19 cellular contexts compared by ENCODE assay signal in the genomic region with DNA sequence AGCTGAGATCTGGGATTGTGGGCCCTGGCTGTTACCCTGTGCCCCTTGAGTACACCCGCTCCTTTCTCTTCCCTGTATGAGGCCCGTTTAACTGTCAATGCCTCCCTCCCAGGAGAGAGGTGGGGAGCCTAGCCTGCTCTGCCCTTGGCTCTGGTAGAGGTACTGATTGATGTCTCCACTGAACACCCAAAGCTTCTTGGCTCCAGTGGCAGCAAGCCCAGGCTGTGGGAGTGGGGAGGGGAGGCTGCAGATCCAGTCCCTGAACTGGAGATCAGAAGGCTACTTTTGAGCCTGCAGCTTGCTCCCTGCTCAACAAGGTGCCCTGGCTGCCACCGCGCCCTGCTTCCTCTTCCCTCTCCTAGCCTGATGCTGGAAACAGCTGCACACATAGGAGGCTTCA. TPM values are rescaled to one million over a fixed set of nuclear protein-coding genes. Genes with fewer than 3 reads are reported as not detected.
DNase-seq lines count a peak whose midpoint lies in the region; ATAC-seq and TF ChIP-seq lines count a peak whose summit lies in the region.
"Had no signal": no experiment of that assay in that cellular context is flagged by ENCODE, and none has a peak within 500 bp of the region (broad histone marks: within the 10 kb centered on the region; RNA-seq: fewer than 3 reads in every experiment).

No MANE protein-coding gene starts in this region.

- H3K27me3 ChIP-seq in heart left ventricle (no peaks in the 10 kb centered on the region), heart right ventricle (peaks cover 0 to 7% (median 0%) of the 10 kb centered on the region in 7 donors)
- H3K27me3 ChIP-seq: MG63 had no signal

- H3K4me1 Mint-ChIP-seq in neural crest cell = peaks cover 6% of the 10 kb centered on the region

- H3K4me1 ChIP-seq in heart left ventricle (peaks cover 3 to 59% (median 38%) of the 10 kb centered on the region in 12 donors), heart right ventricle (peaks cover 7 to 64% (median 33%) of the 10 kb centered on the region in 9 donors)

- peak in 1 of 5 donors; percentile 57 for DNase-seq in heart left ventricle
- no peak for DNase-seq in cardiac septum (ENCODE audit: low spot score)
- DNase-seq in heart right ventricle = peak in 1 of 2 donors; percentile 56
- DNase-seq in neural crest cell (ENCODE audit: low read depth, low spot score) = no peak
- DNase-seq in NCI-H2107 (lab: John Stamatoyannopoulos, UW) = no peak
- DNase-seq in posterior vena cava (ENCODE audit: low spot score) = no peak
- DNase-seq: CD4-positive, CD25-positive, alpha-beta regulatory T cell; DMS153; DND-41; KBM-7; MG63; NCI-H2029; NCI-H446 treated with DMSO at 0.1 percent for 48 hours; NCI-H526 treated with DMSO at 0.1 percent for 48 hours; RPMI8226; SIG-M5 had no signal

- no peaks in the 10 kb centered on the region for H3K27me3 Mint-ChIP-seq in neural crest cell (ENCODE audit: low read depth)

- no peak overlapping the region for H3K4me3 Mint-ChIP-seq in neural crest cell
- H3K4me3 Mint-ChIP-seq: CD4-positive, CD25-positive, alpha-beta regulatory T cell had no signal

- H3K9me3 Mint-ChIP-seq in neural crest cell = no peaks in the 10 kb centered on the region
- H3K9me3 Mint-ChIP-seq: CD4-positive, CD25-positive, alpha-beta regulatory T cell had no signal

- H3K36me3 ChIP-seq in heart left ventricle (peaks cover 3 to 80% (median 69%) of the 10 kb centered on the region in 9 donors), heart right ventricle (peaks cover 0 to 81% (median 40%) of the 10 kb centered on the region in 9 donors)
- H3K36me3 ChIP-seq: MG63 had no signal

- TF ChIP-seq POLR2A in heart left ventricle (IDR thresholded peaks at IDR 0.05) = no peak

- no peak overlapping the region for H3K4me3 ChIP-seq in heart left ventricle
- no peak overlapping the region for H3K4me3 ChIP-seq in heart right ventricle
- H3K4me3 ChIP-seq: MG63, SK-N-MC had no signal

- intact Hi-C loops in heart left ventricle (cut with DNase I) (loop anchor here in 6 of 10 donors (2.0 to 10.0 kb wide), 5 partner anchors 114 to 248 kb away; a partner anchor contains a TSS), cardiac septum (cut with DNase I) (no loop called here), heart right ventricle (cut with DNase I) (loop anchor here in 5 of 10 donors (5.0 to 10.0 kb wide), 5 partner anchors 108 to 318 kb away; a partner anchor contains a TSS), posterior vena cava (cut with DNase I) (loop anchor here in 1 of 2 donors (10.0 kb wide), 1 partner anchor 118 kb away; no protein-coding TSS in a partner anchor)

- TF ChIP-seq CTCF in heart left ventricle (IDR thresholded peaks at IDR 0.05) (no peak), heart right ventricle (IDR thresholded peaks at IDR 0.05) (no peak), neural crest cell (conservative IDR thresholded peaks at IDR 0.05) (no peak)

- H3K9me3 ChIP-seq in heart left ventricle (no peaks in the 10 kb centered on the region), heart right ventricle (no peaks in the 10 kb centered on the region)
- H3K9me3 ChIP-seq: MG63 had no signal

- ATAC-seq in heart left ventricle (peak; percentile 28 to 58 (median 40)), heart right ventricle (peak in 6 of 8 donors; percentile 10 to 57 (median 34)), HG03039 (IDR thresholded peaks at IDR 0.05; ENCODE audit: unreplicated experiment) (no peak)
- ATAC-seq: HCT116 had no signal

- peaks cover 7% of the 10 kb centered on the region for H3K36me3 Mint-ChIP-seq in neural crest cell (ENCODE audit: low read depth)

- H3K27ac ChIP-seq in heart left ventricle = peak overlapping the region in 3 of 12 donors; percentile 8 to 35 (median 30)
- H3K27ac ChIP-seq in heart right ventricle = peak overlapping the region in 5 of 10 donors; percentile 6 to 53 (median 40)
- H3K27ac ChIP-seq: SK-N-MC had no signal

- 59 to 73% (median 65%) methylated on average over 3 to 4 of the region's 4 CpGs for WGBS in heart left ventricle, 4 donors
- 53 to 76% methylated on average over 4 of the region's 4 CpGs for WGBS in heart right ventricle, 2 donors

- peak overlapping the region; percentile 57 for H3K27ac Mint-ChIP-seq in neural crest cell (ENCODE audit: unreplicated experiment)

RNA-seq across cellular contexts. Expression of a gene that starts 7.5 kb away (rescaled TPM):
- total RNA-seq in heart left ventricle (1 to 10 TPM in 8 of 9 donors, under 1 TPM in 1; 0.50 to 5.1 (median 1.9) TPM), cardiac septum (1.5 TPM), heart right ventricle (1 to 10 TPM in 8 of 10 donors, under 1 TPM in 2; 0.53 to 3.8 (median 2.1) TPM), neural crest cell (2.1 and 2.7 TPM in 2 replicates), posterior vena cava (under 1 TPM; 0.69 to 0.90 TPM)
- polyA plus RNA-seq in heart left ventricle (1 to 10 TPM in 1 of 2 donors, under 1 TPM in 1; 0.53 to 1.9 TPM), heart right ventricle (1 to 10 TPM in 1 of 2 donors, under 1 TPM in 1; 0.44 to 1.9 TPM)
- polyA plus RNA-seq: CD4-positive, CD25-positive, alpha-beta regulatory T cell had no signal

RNA-seq across cellular contexts. Expression of a gene that starts 14.1 kb away (rescaled TPM):
- total RNA-seq in heart left ventricle = 10 to 100 TPM; 63.4 to 90.3 (median 75.3) TPM
- polyA plus RNA-seq in heart left ventricle = 100 to 1,000 TPM in 1 of 2 donors, 10 to 100 TPM in 1; 64.5 to 132 TPM
- 65.7 TPM for total RNA-seq in cardiac septum
- 10 to 100 TPM; 52.6 to 86.3 (median 69.0) TPM for total RNA-seq in heart right ventricle
- 100 to 1,000 TPM in 1 of 2 donors, 10 to 100 TPM in 1; 50.3 to 115 TPM for polyA plus RNA-seq in heart right ventricle
- total RNA-seq in neural crest cell = 85.7 and 93.0 TPM in 2 replicates
- 10 to 100 TPM; 54.6 to 61.3 TPM for total RNA-seq in posterior vena cava

RNA-seq across cellular contexts. Expression of a gene that starts 14.2 kb away (rescaled TPM):
- total RNA-seq in heart left ventricle (10 to 100 TPM in 8 of 9 donors, 1 to 10 TPM in 1; 9.5 to 20.6 (median 13.5) TPM), cardiac septum (14.8 TPM), heart right ventricle (10 to 100 TPM; 10.3 to 21.9 (median 15.3) TPM), neural crest cell (45.8 and 60.8 TPM in 2 replicates), posterior vena cava (10 to 100 TPM; 23.9 to 31.7 TPM)
- polyA plus RNA-seq in heart left ventricle (10 to 100 TPM; 11.6 to 52.9 TPM), heart right ventricle (10 to 100 TPM; 13.9 to 35.5 TPM)

RNA-seq across cellular contexts. Expression of a gene that starts 25.3 kb away (rescaled TPM):
- total RNA-seq in heart left ventricle (10 to 100 TPM; 16.9 to 34.5 (median 19.1) TPM), cardiac septum (25.1 TPM), heart right ventricle (10 to 100 TPM; 14.7 to 29.3 (median 19.6) TPM), neural crest cell (47.3 and 52.1 TPM in 2 replicates), posterior vena cava (10 to 100 TPM; 23.4 to 25.4 TPM)
- polyA plus RNA-seq in heart left ventricle (10 to 100 TPM; 16.5 TPM), heart right ventricle (10 to 100 TPM; 13.0 to 29.7 TPM)

RNA-seq across cellular contexts. Expression of a gene that starts 47.3 kb away (rescaled TPM):
- total RNA-seq in heart left ventricle (1 to 10 TPM in 8 of 9 donors, under 1 TPM in 1; 0.61 to 4.1 (median 2.6) TPM), cardiac septum (2.9 TPM), heart right ventricle (1 to 10 TPM in 6 of 10 donors, under 1 TPM in 3, not detected in 1; 0.28 to 5.1 (median 1.2) TPM), neural crest cell (1.5 and 1.6 TPM in 2 replicates), posterior vena cava (under 1 TPM; 0.14 to 0.42 TPM)
- polyA plus RNA-seq in heart left ventricle (1 to 10 TPM; 3.2 to 8.1 TPM), heart right ventricle (1 to 10 TPM; 1.8 to 4.5 TPM)
